Comparison of ENCODE assay signal across 8 cellular contexts in genomic region chr15:77571741-77572140, GRCh38.
"Had no signal": no experiment of that assay in that cellular context is flagged by ENCODE, and none has a peak within 500 bp of the region (broad histone marks: within the 10 kb centered on the region; RNA-seq: fewer than 3 reads in every experiment).

No MANE protein-coding gene starts in this region.

- H3K4me2 ChIP-seq: GM23338 had no signal

- ATAC-seq: GM23338, K562 had no signal

- H3K4me3 ChIP-seq: GM23338, K562 had no signal

- H3K4me3 Mint-ChIP-seq: GM23338, H9 had no signal

- H3K27ac Mint-ChIP-seq: GM23338, H9 had no signal

- H3K27ac ChIP-seq: HL-60 had no signal

- DNase-seq: H9, HCEC 1CT, IMR-90 had no signal

- H3K9me3 Mint-ChIP-seq: GM23338, H9 had no signal

- FAIRE-seq: H1, H54, K562 had no signal

- H2AFZ ChIP-seq: GM23338 had no signal
